In the genomic region with DNA sequence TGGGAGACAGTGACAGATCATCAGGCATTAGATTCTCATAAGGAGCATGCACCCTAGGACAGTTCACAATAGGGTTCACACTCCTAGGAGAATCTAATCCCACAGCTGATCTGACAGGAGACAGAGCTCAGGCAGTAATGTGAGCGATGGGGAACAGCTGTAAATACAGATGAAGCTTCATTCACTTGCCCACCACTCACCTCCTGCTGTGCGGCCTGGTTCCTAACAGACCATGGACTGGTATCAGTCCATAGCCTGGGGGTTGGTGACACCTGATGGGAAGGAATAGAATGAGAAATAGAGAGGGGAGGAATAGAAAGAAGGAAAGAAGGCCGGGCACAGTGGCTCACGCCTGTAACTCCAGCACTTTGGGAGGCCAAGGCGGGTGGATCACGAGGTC, we compare ENCODE assay signal across 24 cellular contexts.
"Had no signal": no experiment of that assay in that cellular context is flagged by ENCODE, and none has a peak within 500 bp of the region (broad histone marks: within the 10 kb centered on the region; RNA-seq: fewer than 3 reads in every experiment).

No MANE protein-coding gene starts in this region.

- H3K4me1 ChIP-seq: colonic mucosa, esophagus muscularis mucosa, esophagus squamous epithelium, foreskin keratinocyte, gastrocnemius medialis, gastroesophageal sphincter, heart left ventricle, heart right ventricle had no signal

- H3K4me3 ChIP-seq: colonic mucosa, coronary artery, dorsolateral prefrontal cortex, esophagus muscularis mucosa, esophagus squamous epithelium, gastrocnemius medialis, gastroesophageal sphincter, heart left ventricle, heart right ventricle had no signal

- H3K27ac Mint-ChIP-seq: dendritic cell treated with granulocyte-macrophage colony-stimulating factor and Interleukin-4, amounts not matched to agents 40 ng/mL and 50 ng/mL, for 4 days; effector memory CD8-positive, alpha-beta T cell; endodermal cell had no signal

- DNase-seq: colonic mucosa; cortex of kidney; dermis blood vessel endothelial cell; dorsolateral prefrontal cortex; effector CD4-positive, alpha-beta T cell; effector CD8-positive, alpha-beta T cell; effector memory CD4-positive, alpha-beta T cell; effector memory CD8-positive, alpha-beta T cell; endodermal cell; erythroblast; esophagus squamous epithelium; foreskin fibroblast; foreskin keratinocyte; foreskin melanocyte; gastrocnemius medialis; glutamatergic neuron; head of caudate nucleus; heart left ventricle; heart right ventricle had no signal

- H3K36me3 ChIP-seq: colonic mucosa, esophagus muscularis mucosa, esophagus squamous epithelium, gastrocnemius medialis, gastroesophageal sphincter, heart left ventricle, heart right ventricle had no signal

- H3K4me3 Mint-ChIP-seq: dendritic cell treated with granulocyte-macrophage colony-stimulating factor and Interleukin-4, amounts not matched to agents 40 ng/mL and 50 ng/mL, for 4 days; effector memory CD8-positive, alpha-beta T cell; endodermal cell had no signal

- H3K27me3 Mint-ChIP-seq: dendritic cell treated with granulocyte-macrophage colony-stimulating factor and Interleukin-4, amounts not matched to agents 40 ng/mL and 50 ng/mL, for 4 days; effector memory CD8-positive, alpha-beta T cell had no signal

- H3K27me3 ChIP-seq: colonic mucosa, dorsolateral prefrontal cortex, esophagus muscularis mucosa, esophagus squamous epithelium, foreskin keratinocyte, gastrocnemius medialis, gastroesophageal sphincter, heart left ventricle, heart right ventricle had no signal

- H3K9me3 ChIP-seq: colonic mucosa, gastrocnemius medialis had no signal

- H3K4me1 Mint-ChIP-seq: endodermal cell had no signal

- H3K27ac ChIP-seq: colonic mucosa, coronary artery, dorsolateral prefrontal cortex, epithelial cell of prostate, esophagus muscularis mucosa, esophagus squamous epithelium, foreskin keratinocyte, gastrocnemius medialis, gastroesophageal sphincter, heart left ventricle, heart right ventricle had no signal
